ENCODE assay signal across 8 cellular contexts in genomic region chr17:49995055-49995738, GRCh38. TPM values are rescaled to one million over a fixed set of nuclear protein-coding genes. Genes with fewer than 3 reads are reported as not detected.
DNase-seq lines count a peak whose midpoint lies in the region; ATAC-seq, FAIRE-seq and TF ChIP-seq lines count a peak whose summit lies in the region.

TSS of gene DLX3 (minus strand) at chr17:49995224. CDS start at chr17:49994998, 226 bp downstream.

- H3K27me3 ChIP-seq in body of pancreas (peaks cover 0 to 15% of the 10 kb centered on the region in 2 donors), iPS-20b (ENCODE audit: insufficient read depth, low read length) (peaks cover 98% of the 10 kb centered on the region), small intestine (ENCODE audit: control insufficient read depth in 2 of 2, insufficient read depth in 2 of 2, low read length in 2 of 2) (peaks cover 10 to 58% of the 10 kb centered on the region in 2 donors)

- DNase-seq in AG08395 (ENCODE audit: low spot score) (peak; percentile 83), GOT3 (lab: John Stamatoyannopoulos, UW) (peak; percentile 62), NCI-H748 treated with DMSO at 0.1 percent for 48 hours (lab: John Stamatoyannopoulos, UW) (peak; percentile 72), body of pancreas (peak; percentile 67 to 81 (median 78)), small intestine (peak; percentile 51), urothelium cell line (ENCODE audit: low spot score) (no peak)

- FAIRE-seq in small intestine (lab: Jason Lieb, UNC) (no peak), urothelium cell line (lab: Jason Lieb, UNC) (no peak)

- ATAC-seq in body of pancreas (peak; percentile 56), GM18502 (IDR thresholded peaks at IDR 0.05; ENCODE audit: poor library complexity, unreplicated experiment) (no peak)

- intact Hi-C loops in body of pancreas (cut with DNase I) = loop anchor here (5.0 kb wide), 1 partner anchor 133 kb away; no protein-coding TSS in a partner anchor

- no peak within 1 kb of the TSS for H3K27ac ChIP-seq in body of pancreas
- H3K27ac ChIP-seq in iPS-20b (ENCODE audit: low read length) = no peak within 1 kb of the TSS
- no peak within 1 kb of the TSS for H3K27ac ChIP-seq in small intestine (ENCODE audit: low read depth in 1 of 2, low read length in 1 of 2)

- no peak for TF ChIP-seq CTCF in body of pancreas (IDR thresholded peaks at IDR 0.05)

- WGBS in body of pancreas, 2 donors = 2 to 4% methylated on average over 27 to 28 of the region's 29 CpGs
- 3 to 7% (median 4%) methylated on average over 24 to 29 of the region's 29 CpGs for WGBS in small intestine, 3 donors

- peak in 2 of 3 donors; percentile 46 to 55 for TF ChIP-seq POLR2A in body of pancreas (IDR thresholded peaks at IDR 0.05)

- no peak within 1 kb of the TSS for H3K9ac ChIP-seq in iPS-20b (ENCODE audit: low read depth, low read length)

- no peaks in the 10 kb centered on the region for H3K36me3 ChIP-seq in body of pancreas (replicated peaks in 1 of 2; ENCODE audit: insufficient read depth in 1 of 2, low read depth in 2 of 2)
- no peaks in the 10 kb centered on the region for H3K36me3 ChIP-seq in iPS-20b (ENCODE audit: insufficient read depth, low read depth, low read length)
- no peaks in the 10 kb centered on the region for H3K36me3 ChIP-seq in small intestine (ENCODE audit: control insufficient read depth in 2 of 2, insufficient read depth in 2 of 2, low read length in 2 of 2)

- H3K4me1 ChIP-seq in body of pancreas (peaks cover 45% of the 10 kb centered on the region), iPS-20b (ENCODE audit: insufficient read depth, low read length) (peaks cover 10% of the 10 kb centered on the region; the same call in 1 of the 2 replicates), small intestine (ENCODE audit: control insufficient read depth in 2 of 2, insufficient read depth in 1 of 2, low read depth in 1 of 2, low read length in 1 of 2) (peaks cover 2 to 3% of the 10 kb centered on the region in 2 donors)

- H3K4me3 ChIP-seq in body of pancreas (no peak within 1 kb of the TSS), iPS-20b (ENCODE audit: low read length) (peak within 1 kb of the TSS; percentile 60), small intestine (ENCODE audit: low read depth in 1 of 2, low read length in 2 of 2) (no peak within 1 kb of the TSS)

- H3K9me3 ChIP-seq in body of pancreas (no peaks in the 10 kb centered on the region), iPS-20b (ENCODE audit: insufficient read depth, low read depth, low read length) (peaks cover 5% of the 10 kb centered on the region; the same call in 1 of the 2 replicates), small intestine (ENCODE audit: control insufficient read depth, low read depth) (no peaks in the 10 kb centered on the region)

RNA-seq across cellular contexts. Expression of gene DLX3, which starts in this region (rescaled TPM):
- total RNA-seq in body of pancreas = not detected
- 1 to 10 TPM in 1 of 3 donors, not detected in 2; 1.4 TPM for polyA plus RNA-seq in small intestine

Comparison
In these comparisons a context has a peak if more than half of its experiments do, and no peak if none do; other contexts are left out.
1. Peak in DNase-seq and ATAC-seq in body of pancreas; RNA of the gene not detected or under 1 TPM.